Comparison of ENCODE assay signal across 21 cellular contexts in genomic region chr20:56371977-56372376, GRCh38. TPM values are rescaled to one million over a fixed set of nuclear protein-coding genes. Genes with fewer than 3 reads are reported as not detected.
"Had no signal": no experiment of that assay in that cellular context is flagged by ENCODE, and none has a peak within 500 bp of the region (broad histone marks: within the 10 kb centered on the region; RNA-seq: fewer than 3 reads in every experiment).

No MANE protein-coding gene starts in this region.

- H3K9ac ChIP-seq: parathyroid adenoma had no signal

- FAIRE-seq: islet of Langerhans, small intestine had no signal

- DNase-seq: caudate nucleus; colonic mucosa; dermis blood vessel endothelial cell; foreskin keratinocyte; heart right ventricle; hypothalamus; lower lobe of right lung; naive B cell; occipital lobe; sigmoid colon; small intestine; stimulated activated CD4-positive, alpha-beta T cell treated with anti-CD3 and anti-CD28 coated beads, Interleukin-4, amount 100 ng/mL, for 1 hour; stimulated activated naive CD4-positive, alpha-beta T cell; stomach; substantia nigra; transverse colon had no signal

- H3K27ac ChIP-seq: colonic mucosa, foreskin keratinocyte, heart right ventricle, lower lobe of right lung, parathyroid adenoma, prostate gland, sigmoid colon, stomach, thoracic aorta, transverse colon had no signal

- H2AFZ ChIP-seq: parathyroid adenoma had no signal

- H3K36me3 ChIP-seq: colonic mucosa, prostate gland had no signal

- H3K9me3 ChIP-seq: colonic mucosa, heart right ventricle, lower lobe of right lung, prostate gland, sigmoid colon, stomach, thoracic aorta, transverse colon had no signal

- H3K4me1 ChIP-seq: colonic mucosa, foreskin keratinocyte, lower lobe of right lung, parathyroid adenoma, prostate gland, sigmoid colon, stomach, transverse colon had no signal

- H3K4me3 ChIP-seq: colonic mucosa, heart right ventricle, lower lobe of right lung, prostate gland, sigmoid colon, stomach, thoracic aorta, transverse colon had no signal

- ATAC-seq: foreskin keratinocyte, left lobe of liver, lower lobe of right lung had no signal

- H3K27me3 ChIP-seq: colonic mucosa, foreskin keratinocyte, heart right ventricle, sigmoid colon, stomach, transverse colon had no signal

- H3K79me2 ChIP-seq: parathyroid adenoma had no signal

RNA-seq across cellular contexts. Expression of gene CASS4, which starts 40.1 kb away (rescaled TPM):
- total RNA-seq: foreskin keratinocyte had no signal
